1 cellular context compared by ENCODE assay signal in genomic region chr21:44494956-44495355, GRCh38.
TF ChIP-seq lines count a peak whose summit lies in the region.

No MANE protein-coding gene starts in this region.

TF ChIP-seq in H1, 55 proteins besides CTCF, POLR2A, EP300 and RAD21:
- no peak for TF ChIP-seq CREB1 (IDR thresholded peaks at IDR 0.05)
- TF ChIP-seq CEBPB (IDR thresholded peaks at IDR 0.05; ENCODE audit: low read depth, low read length), result no peak
- TF ChIP-seq, protein P1, sequence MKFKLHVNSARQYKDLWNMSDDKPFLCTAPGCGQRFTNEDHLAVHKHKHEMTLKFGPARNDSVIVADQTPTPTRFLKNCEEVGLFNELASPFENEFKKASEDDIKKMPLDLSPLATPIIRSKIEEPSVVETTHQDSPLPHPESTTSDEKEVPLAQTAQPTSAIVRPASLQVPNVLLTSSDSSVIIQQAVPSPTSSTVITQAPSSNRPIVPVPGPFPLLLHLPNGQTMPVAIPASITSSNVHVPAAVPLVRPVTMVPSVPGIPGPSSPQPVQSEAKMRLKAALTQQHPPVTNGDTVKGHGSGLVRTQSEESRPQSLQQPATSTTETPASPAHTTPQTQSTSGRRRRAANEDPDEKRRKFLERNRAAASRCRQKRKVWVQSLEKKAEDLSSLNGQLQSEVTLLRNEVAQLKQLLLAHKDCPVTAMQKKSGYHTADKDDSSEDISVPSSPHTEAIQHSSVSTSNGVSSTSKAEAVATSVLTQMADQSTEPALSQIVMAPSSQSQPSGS (IDR thresholded peaks at IDR 0.05; ENCODE audit: low read length), result no peak
- TF ChIP-seq EZH2 (IDR thresholded peaks at IDR 0.05; ENCODE audit: low read depth, low read length, severe bottlenecking), result no peak
- no peak for TF ChIP-seq ASH2L (IDR thresholded peaks at IDR 0.05; ENCODE audit: low read length)
- TF ChIP-seq RXRA (IDR thresholded peaks at IDR 0.05; ENCODE audit: insufficient read depth, low read depth, low read length), result no peak
- TF ChIP-seq ATF3 (IDR thresholded peaks at IDR 0.05; ENCODE audit: insufficient read depth, low read depth, low read length), result no peak
- TF ChIP-seq KDM1A (IDR thresholded peaks at IDR 0.05; ENCODE audit: borderline replicate concordance, low read length), result no peak
